ENCODE assay signal across 11 cellular contexts in the genomic region with DNA sequence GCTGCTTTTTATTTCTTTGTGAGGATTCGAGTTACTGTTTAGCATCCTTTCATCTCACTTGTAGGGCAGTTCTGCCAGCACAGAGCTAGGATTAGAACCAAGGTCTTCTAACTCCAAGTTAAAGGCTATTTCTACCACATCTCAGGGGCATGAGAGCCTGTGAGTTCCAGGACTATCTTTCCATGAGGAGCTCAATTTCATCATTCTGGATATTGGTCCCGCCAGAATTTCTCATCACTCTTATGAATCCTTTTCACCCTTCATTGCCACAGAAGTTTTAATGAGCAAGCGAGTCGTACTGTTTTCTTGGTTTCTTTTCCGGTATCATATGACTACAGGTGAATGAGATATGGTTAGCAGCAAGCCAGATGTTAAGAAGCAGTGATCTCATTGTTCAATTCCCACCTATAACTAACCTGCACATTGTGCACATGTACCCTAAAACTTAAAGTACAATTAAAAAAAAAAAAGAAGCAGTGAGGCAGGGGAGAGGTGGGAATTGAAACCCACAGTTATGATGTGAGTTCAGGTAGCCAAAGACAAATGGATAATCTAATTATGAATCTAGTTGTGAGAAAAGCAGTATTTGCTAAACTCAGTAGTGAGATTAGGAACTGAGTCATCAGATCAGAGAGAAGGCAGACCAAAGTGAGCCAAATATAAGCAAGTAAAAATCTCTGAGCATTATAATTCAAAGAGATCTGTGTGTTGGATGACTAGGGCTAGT.
A peak's percentile ranks its signal among the peaks of the same experiment; 100 is the strongest.
DNase-seq lines count a peak whose midpoint lies in the region; ATAC-seq, FAIRE-seq and TF ChIP-seq lines count a peak whose summit lies in the region.
"Had no signal": no experiment of that assay in that cellular context is flagged by ENCODE, and none has a peak within 500 bp of the region (broad histone marks: within the 10 kb centered on the region; RNA-seq: fewer than 3 reads in every experiment).

No MANE protein-coding gene starts in this region.

- POLR2A ChIA-PET in GM12878 (lab: Charles Lee), result interaction anchor here (0.6 to 5.4 kb wide), 15 partner anchors 13 to 1124 kb away, joined by 3 to 31 read pairs (median 3); partner anchors contain the start of gene ELOVL5

- no peaks in the 10 kb centered on the region for H3K9me3 ChIP-seq in GM12878 (replicated peaks; ENCODE audit: control insufficient read depth, insufficient read depth, low read length)

- SMC1A ChIA-PET in GM12878 (lab: Charles Lee; ENCODE audit: uncharacterized antibody, unreplicated experiment), result interaction anchor here (0.8 to 7.4 kb wide), 19 partner anchors 12 to 253 kb away, joined by 3 to 130 read pairs (median 7); no protein-coding TSS in a partner anchor

- no peak overlapping the region for H2AFZ ChIP-seq in GM12878 (ENCODE audit: control insufficient read depth, low read depth, low read length)

- CTCF ChIA-PET in GM12878 (lab: Yijun Ruan, JAX), result interaction anchor here (0.7 to 4.1 kb wide), 12 partner anchors 11 to 432 kb away, joined by 3 to 51 read pairs (median 4); partner anchors contain the start of gene GSTA4

- H3K9ac ChIP-seq in GM12878 (ENCODE audit: control insufficient read depth, insufficient read depth, low read length), result no peak overlapping the region

- peak; percentile 71 for FAIRE-seq in GM12878 (lab: Jason Lieb, UNC)

- ATAC-seq in GM18861 (IDR thresholded peaks at IDR 0.05; ENCODE audit: unreplicated experiment), result peak; percentile 90
- peak; percentile 80 for ATAC-seq in GM21367 (IDR thresholded peaks at IDR 0.05; ENCODE audit: unreplicated experiment)
- peak; percentile 93 for ATAC-seq in HG03064 (IDR thresholded peaks at IDR 0.05; ENCODE audit: low read depth, unreplicated experiment)
- ATAC-seq in GM12878, result peak; percentile 90

- no peaks in the 10 kb centered on the region for H3K36me3 ChIP-seq in GM12878 (ENCODE audit: control insufficient read depth in 2 of 2, insufficient read depth in 2 of 2, low read length in 1 of 2)

- intact Hi-C loops in GM12878 (cut with micrococcal nuclease; ENCODE audit: unreplicated experiment), result loop anchor here (2.0 to 5.0 kb wide), 3 partner anchors 36 to 182 kb away; no protein-coding TSS in a partner anchor

- H3K4me3 ChIP-seq in GM12878, result no peak overlapping the region

- BruUV-seq in GM12878 (replicated peaks; lab: Mats Ljungman, UMichigan), result no TSS peak

- no peaks in the 10 kb centered on the region for H3K79me2 ChIP-seq in GM12878 (ENCODE audit: control insufficient read depth, insufficient read depth, low read length)

- in situ Hi-C loops in GM12878 (cut with MboI), result no loop called here

- 18% methylated on average over 5 of the region's 5 CpGs for WGBS in GM12878 (ENCODE audit: insufficient coverage, insufficient replicate concordance, low lambda C conversion rate, missing lambda C conversion rate)

- RAD21 ChIA-PET in GM12878 (lab: Charles Lee; ENCODE audit: unreplicated experiment), result interaction anchor here (0.6 to 8.7 kb wide), 28 partner anchors 12 to 254 kb away, joined by 3 to 125 read pairs (median 6); partner anchors contain the start of gene ELOVL5

- no peak overlapping the region for H3K27ac ChIP-seq in GM12878 (ENCODE audit: control insufficient read depth, insufficient read depth)

- no peak for TF ChIP-seq POLR2A in GM12878 (IDR thresholded peaks at IDR 0.05; ENCODE audit: low read depth, low read length)

- no peak for TF ChIP-seq CTCF in GM12878 (IDR thresholded peaks at IDR 0.05 in 2 of 3, conservative IDR thresholded peaks at IDR 0.05 in 1 of 3; ENCODE audit: control insufficient read depth in 2 of 3, extremely low read depth in 1 of 3, insufficient read depth in 1 of 3, low read depth in 3 of 3, low read length in 3 of 3)

- DNase-seq in GM12878 (ENCODE audit: low read depth, low spot score), result peak; percentile 74
- DNase-seq in NOMO-1 (lab: John Stamatoyannopoulos, UW; ENCODE audit: unreplicated experiment in 2 of 2), result no peak
- no peak for DNase-seq in cortex of kidney (lab: John Stamatoyannopoulos, UW)
- no peak for DNase-seq in DMS 273 treated with DMSO at 0.1 percent for 48 hours (lab: John Stamatoyannopoulos, UW)
- no peak for DNase-seq in COLO829 (ENCODE audit: low spot score)
- DNase-seq: aorta, midbrain, NCI-H2227 treated with DMSO at 0.1 percent for 48 hours had no signal

- no peaks in the 10 kb centered on the region for H4K20me1 ChIP-seq in GM12878 (ENCODE audit: control insufficient read depth, insufficient read depth)

- H3K27me3 ChIP-seq in GM12878 (replicated peaks in 1 of 2; ENCODE audit: control insufficient read depth in 2 of 2, insufficient read depth in 2 of 2, low read length in 1 of 2), result 0 out of 4 replicates have a peak, but pooled peaks cover 0 to 7% of the 10 kb centered on the region in 2 experiments

- peak; percentile 65 to 90; a peak in 3 of 4 replicates for TF ChIP-seq EP300 in GM12878 (IDR thresholded peaks at IDR 0.05; ENCODE audit: borderline replicate concordance in 1 of 2, control insufficient read depth in 1 of 2, low read depth in 2 of 2, low read length in 2 of 2)

- peaks cover 4% of the 10 kb centered on the region; the same call in 1 of the 2 replicates for H3K4me1 ChIP-seq in GM12878 (ENCODE audit: control insufficient read depth, insufficient read depth, low read length)

- peak overlapping the region; percentile 53 for H3K4me2 ChIP-seq in GM12878 (ENCODE audit: control insufficient read depth, insufficient read depth)

- TF ChIP-seq RAD21 in GM12878 (IDR thresholded peaks at IDR 0.05; ENCODE audit: insufficient read depth, low read depth, low read length), result no peak

TF ChIP-seq in GM12878, 131 proteins besides CTCF, POLR2A, EP300 and RAD21 (continues in another document):
- TF ChIP-seq BHLHE40 (IDR thresholded peaks at IDR 0.05; ENCODE audit: borderline replicate concordance in 1 of 2, low read depth in 2 of 2, low read length in 1 of 2) (peak in 1 of 2 experiments; percentile 30; a peak in 1 of 4 replicates), MEF2B (IDR thresholded peaks at IDR 0.05; ENCODE audit: partially characterized antibody, poor library complexity, severe bottlenecking) (peak; percentile 90), GATAD2B (conservative IDR thresholded peaks at IDR 0.05; ENCODE audit: low read depth) (no peak), RB1 (IDR thresholded peaks at IDR 0.05; ENCODE audit: borderline replicate concordance) (0 out of 2 replicates have a peak, but pooled peaks have one; percentile 17), ZZZ3 (IDR thresholded peaks at IDR 0.05; ENCODE audit: control insufficient read depth, insufficient read length, low read depth) (no peak), KDM1A (IDR thresholded peaks at IDR 0.05; ENCODE audit: borderline replicate concordance) (no peak), JUND (IDR thresholded peaks at IDR 0.05; ENCODE audit: low read depth, low read length) (peak; percentile 67; the same call in 1 of the 2 replicates), CREM (IDR thresholded peaks at IDR 0.05; ENCODE audit: low read depth) (peak; percentile 84)
- TF ChIP-seq, protein P1, sequence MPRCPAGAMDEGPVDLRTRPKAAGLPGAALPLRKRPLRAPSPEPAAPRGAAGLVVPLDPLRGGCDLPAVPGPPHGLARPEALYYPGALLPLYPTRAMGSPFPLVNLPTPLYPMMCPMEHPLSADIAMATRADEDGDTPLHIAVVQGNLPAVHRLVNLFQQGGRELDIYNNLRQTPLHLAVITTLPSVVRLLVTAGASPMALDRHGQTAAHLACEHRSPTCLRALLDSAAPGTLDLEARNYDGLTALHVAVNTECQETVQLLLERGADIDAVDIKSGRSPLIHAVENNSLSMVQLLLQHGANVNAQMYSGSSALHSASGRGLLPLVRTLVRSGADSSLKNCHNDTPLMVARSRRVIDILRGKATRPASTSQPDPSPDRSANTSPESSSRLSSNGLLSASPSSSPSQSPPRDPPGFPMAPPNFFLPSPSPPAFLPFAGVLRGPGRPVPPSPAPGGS (IDR thresholded peaks at IDR 0.05; ENCODE audit: borderline replicate concordance, insufficient read depth, low read depth, low read length, poor library complexity, severe bottlenecking), result peak; percentile 58
- TF ChIP-seq, protein P2, sequence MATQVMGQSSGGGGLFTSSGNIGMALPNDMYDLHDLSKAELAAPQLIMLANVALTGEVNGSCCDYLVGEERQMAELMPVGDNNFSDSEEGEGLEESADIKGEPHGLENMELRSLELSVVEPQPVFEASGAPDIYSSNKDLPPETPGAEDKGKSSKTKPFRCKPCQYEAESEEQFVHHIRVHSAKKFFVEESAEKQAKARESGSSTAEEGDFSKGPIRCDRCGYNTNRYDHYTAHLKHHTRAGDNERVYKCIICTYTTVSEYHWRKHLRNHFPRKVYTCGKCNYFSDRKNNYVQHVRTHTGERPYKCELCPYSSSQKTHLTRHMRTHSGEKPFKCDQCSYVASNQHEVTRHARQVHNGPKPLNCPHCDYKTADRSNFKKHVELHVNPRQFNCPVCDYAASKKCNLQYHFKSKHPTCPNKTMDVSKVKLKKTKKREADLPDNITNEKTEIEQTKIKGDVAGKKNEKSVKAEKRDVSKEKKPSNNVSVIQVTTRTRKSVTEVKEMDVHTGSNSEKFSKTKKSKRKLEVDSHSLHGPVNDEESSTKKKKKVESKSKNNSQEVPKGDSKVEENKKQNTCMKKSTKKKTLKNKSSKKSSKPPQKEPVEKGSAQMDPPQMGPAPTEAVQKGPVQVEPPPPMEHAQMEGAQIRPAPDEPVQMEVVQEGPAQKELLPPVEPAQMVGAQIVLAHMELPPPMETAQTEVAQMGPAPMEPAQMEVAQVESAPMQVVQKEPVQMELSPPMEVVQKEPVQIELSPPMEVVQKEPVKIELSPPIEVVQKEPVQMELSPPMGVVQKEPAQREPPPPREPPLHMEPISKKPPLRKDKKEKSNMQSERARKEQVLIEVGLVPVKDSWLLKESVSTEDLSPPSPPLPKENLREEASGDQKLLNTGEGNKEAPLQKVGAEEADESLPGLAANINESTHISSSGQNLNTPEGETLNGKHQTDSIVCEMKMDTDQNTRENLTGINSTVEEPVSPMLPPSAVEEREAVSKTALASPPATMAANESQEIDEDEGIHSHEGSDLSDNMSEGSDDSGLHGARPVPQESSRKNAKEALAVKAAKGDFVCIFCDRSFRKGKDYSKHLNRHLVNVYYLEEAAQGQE (IDR thresholded peaks at IDR 0.05; ENCODE audit: low read depth, low read length), result no peak
- TF ChIP-seq, protein P3, sequence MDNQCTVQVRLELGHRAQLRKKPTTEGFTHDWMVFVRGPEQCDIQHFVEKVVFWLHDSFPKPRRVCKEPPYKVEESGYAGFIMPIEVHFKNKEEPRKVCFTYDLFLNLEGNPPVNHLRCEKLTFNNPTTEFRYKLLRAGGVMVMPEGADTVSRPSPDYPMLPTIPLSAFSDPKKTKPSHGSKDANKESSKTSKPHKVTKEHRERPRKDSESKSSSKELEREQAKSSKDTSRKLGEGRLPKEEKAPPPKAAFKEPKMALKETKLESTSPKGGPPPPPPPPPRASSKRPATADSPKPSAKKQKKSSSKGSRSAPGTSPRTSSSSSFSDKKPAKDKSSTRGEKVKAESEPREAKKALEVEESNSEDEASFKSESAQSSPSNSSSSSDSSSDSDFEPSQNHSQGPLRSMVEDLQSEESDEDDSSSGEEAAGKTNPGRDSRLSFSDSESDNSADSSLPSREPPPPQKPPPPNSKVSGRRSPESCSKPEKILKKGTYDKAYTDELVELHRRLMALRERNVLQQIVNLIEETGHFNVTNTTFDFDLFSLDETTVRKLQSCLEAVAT (IDR thresholded peaks at IDR 0.05), result peak; percentile 71; the same call in 1 of the 2 replicates
